ENCODE assay signal across 2 cellular contexts in the genomic region with DNA sequence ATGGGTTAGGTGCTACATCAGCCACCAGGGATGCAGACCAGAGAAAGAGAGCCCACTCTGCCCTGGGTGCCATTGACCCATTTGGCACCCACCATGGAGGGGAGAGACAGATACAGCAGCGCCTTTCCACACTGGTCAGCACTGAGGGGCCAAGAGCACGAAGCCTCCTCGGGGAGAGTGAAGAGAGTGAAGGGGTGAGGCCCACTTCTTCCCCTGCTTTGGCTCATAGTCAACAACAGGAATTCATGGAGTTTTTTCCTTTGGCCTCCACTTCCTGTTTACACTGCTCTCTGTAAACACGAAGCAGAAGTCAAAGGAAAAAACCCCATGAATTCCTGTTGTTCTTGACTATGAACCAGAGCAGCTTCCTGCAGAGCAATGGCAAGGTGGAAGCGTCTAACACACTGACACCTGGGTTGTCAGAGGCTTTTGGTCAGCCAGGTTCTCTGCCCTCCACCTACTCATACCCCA.
TF ChIP-seq lines count a peak whose summit lies in the region.

No MANE protein-coding gene starts in this region.

TF ChIP-seq in GM23338, 12 proteins besides CTCF, POLR2A, EP300 and RAD21 (continued from another document):
- TF ChIP-seq EZH2 (IDR thresholded peaks at IDR 0.05; ENCODE audit: low read depth, unreplicated experiment), result no peak

TF ChIP-seq in HepG2, 621 proteins besides CTCF, POLR2A, EP300 and RAD21 (continued from another document and continues in another):
- TF ChIP-seq, protein P1, sequence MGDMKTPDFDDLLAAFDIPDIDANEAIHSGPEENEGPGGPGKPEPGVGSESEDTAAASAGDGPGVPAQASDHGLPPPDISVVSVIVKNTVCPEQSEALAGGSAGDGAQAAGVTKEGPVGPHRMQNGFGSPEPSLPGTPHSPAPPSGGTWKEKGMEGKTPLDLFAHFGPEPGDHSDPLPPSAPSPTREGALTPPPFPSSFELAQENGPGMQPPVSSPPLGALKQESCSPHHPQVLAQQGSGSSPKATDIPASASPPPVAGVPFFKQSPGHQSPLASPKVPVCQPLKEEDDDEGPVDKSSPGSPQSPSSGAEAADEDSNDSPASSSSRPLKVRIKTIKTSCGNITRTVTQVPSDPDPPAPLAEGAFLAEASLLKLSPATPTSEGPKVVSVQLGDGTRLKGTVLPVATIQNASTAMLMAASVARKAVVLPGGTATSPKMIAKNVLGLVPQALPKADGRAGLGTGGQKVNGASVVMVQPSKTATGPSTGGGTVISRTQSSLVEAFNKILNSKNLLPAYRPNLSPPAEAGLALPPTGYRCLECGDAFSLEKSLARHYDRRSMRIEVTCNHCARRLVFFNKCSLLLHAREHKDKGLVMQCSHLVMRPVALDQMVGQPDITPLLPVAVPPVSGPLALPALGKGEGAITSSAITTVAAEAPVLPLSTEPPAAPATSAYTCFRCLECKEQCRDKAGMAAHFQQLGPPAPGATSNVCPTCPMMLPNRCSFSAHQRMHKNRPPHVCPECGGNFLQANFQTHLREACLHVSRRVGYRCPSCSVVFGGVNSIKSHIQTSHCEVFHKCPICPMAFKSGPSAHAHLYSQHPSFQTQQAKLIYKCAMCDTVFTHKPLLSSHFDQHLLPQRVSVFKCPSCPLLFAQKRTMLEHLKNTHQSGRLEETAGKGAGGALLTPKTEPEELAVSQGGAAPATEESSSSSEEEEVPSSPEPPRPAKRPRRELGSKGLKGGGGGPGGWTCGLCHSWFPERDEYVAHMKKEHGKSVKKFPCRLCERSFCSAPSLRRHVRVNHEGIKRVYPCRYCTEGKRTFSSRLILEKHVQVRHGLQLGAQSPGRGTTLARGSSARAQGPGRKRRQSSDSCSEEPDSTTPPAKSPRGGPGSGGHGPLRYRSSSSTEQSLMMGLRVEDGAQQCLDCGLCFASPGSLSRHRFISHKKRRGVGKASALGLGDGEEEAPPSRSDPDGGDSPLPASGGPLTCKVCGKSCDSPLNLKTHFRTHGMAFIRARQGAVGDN (CRISPR knock-in tag; IDR thresholded peaks at IDR 0.05), result peak; percentile 87
- TF ChIP-seq HNF4A (CRISPR knock-in tag; IDR thresholded peaks at IDR 0.05), result no peak
- TF ChIP-seq ZNF616 (CRISPR knock-in tag; IDR thresholded peaks at IDR 0.05; ENCODE audit: low read depth), result no peak
- TF ChIP-seq HOXD1 (CRISPR knock-in tag; IDR thresholded peaks at IDR 0.05), result no peak
- TF ChIP-seq MAZ (IDR thresholded peaks at IDR 0.05; ENCODE audit: borderline replicate concordance, low read depth, low read length), result no peak; the same call in 1 of the 2 replicates
- no peak for TF ChIP-seq MAZ (CRISPR knock-in tag; IDR thresholded peaks at IDR 0.05; ENCODE audit: low read depth)
- TF ChIP-seq RBAK (CRISPR knock-in tag; IDR thresholded peaks at IDR 0.05), result no peak
- peak; percentile 86; the same call in 1 of the 2 replicates for TF ChIP-seq AHDC1 (CRISPR knock-in tag; IDR thresholded peaks at IDR 0.05; ENCODE audit: borderline replicate concordance)
- no peak; the same call in 1 of the 2 replicates for TF ChIP-seq UBTF (CRISPR knock-in tag; IDR thresholded peaks at IDR 0.05)
- TF ChIP-seq RXRB (CRISPR knock-in tag; IDR thresholded peaks at IDR 0.05; ENCODE audit: borderline replicate concordance), result peak; percentile 63; the same call in 1 of the 2 replicates
- TF ChIP-seq ZNF572 (CRISPR knock-in tag; IDR thresholded peaks at IDR 0.05), result no peak
- no peak for TF ChIP-seq TBL1XR1 (IDR thresholded peaks at IDR 0.05; ENCODE audit: borderline replicate concordance, low read length, partially characterized antibody)
- peak; percentile 87 for TF ChIP-seq MED1 (CRISPR knock-in tag; IDR thresholded peaks at IDR 0.05)
- TF ChIP-seq KAT8 (CRISPR knock-in tag; IDR thresholded peaks at IDR 0.05), result peak; percentile 59; the same call in 1 of the 2 replicates
- peak; percentile 95 for TF ChIP-seq ELF3 (CRISPR knock-in tag; IDR thresholded peaks at IDR 0.05)
- no peak for TF ChIP-seq ZNF557 (CRISPR knock-in tag; IDR thresholded peaks at IDR 0.05)
- no peak for TF ChIP-seq RBFOX2 (IDR thresholded peaks at IDR 0.05; ENCODE audit: low read depth, low read length)
- no peak for TF ChIP-seq CEBPZ (IDR thresholded peaks at IDR 0.05; ENCODE audit: low read length)
- no peak; the same call in 1 of the 2 replicates for TF ChIP-seq MAFF (IDR thresholded peaks at IDR 0.05; ENCODE audit: low read depth, low read length)
- no peak for TF ChIP-seq ISL2 (CRISPR knock-in tag; IDR thresholded peaks at IDR 0.05)
- TF ChIP-seq ETV6 (CRISPR knock-in tag; conservative IDR thresholded peaks at IDR 0.05), result no peak; the same call in 1 of the 2 replicates
- TF ChIP-seq ZNF512B (CRISPR knock-in tag; IDR thresholded peaks at IDR 0.05; ENCODE audit: borderline replicate concordance), result no peak
- TF ChIP-seq ZNF264 (CRISPR knock-in tag; IDR thresholded peaks at IDR 0.05), result no peak
- no peak for TF ChIP-seq LCORL (IDR thresholded peaks at IDR 0.05)
- no peak for TF ChIP-seq LCORL (CRISPR knock-in tag; IDR thresholded peaks at IDR 0.05)
- TF ChIP-seq ZNF713 (CRISPR knock-in tag; IDR thresholded peaks at IDR 0.05), result no peak
- no peak for TF ChIP-seq THYN1 (CRISPR knock-in tag; IDR thresholded peaks at IDR 0.05; ENCODE audit: borderline replicate concordance, low read depth)
- no peak for TF ChIP-seq NR3C1 (CRISPR knock-in tag; IDR thresholded peaks at IDR 0.05)
- TF ChIP-seq SMYD3 (CRISPR knock-in tag; IDR thresholded peaks at IDR 0.05), result no peak
- no peak for TF ChIP-seq JARID2 (CRISPR knock-in tag; IDR thresholded peaks at IDR 0.05; ENCODE audit: insufficient replicate concordance)
- TF ChIP-seq IRF9 (CRISPR knock-in tag; IDR thresholded peaks at IDR 0.05; ENCODE audit: borderline replicate concordance), result no peak
- TF ChIP-seq SP4 (CRISPR knock-in tag; IDR thresholded peaks at IDR 0.05), result no peak
- no peak for TF ChIP-seq HES4 (CRISPR knock-in tag; IDR thresholded peaks at IDR 0.05; ENCODE audit: borderline replicate concordance)
- TF ChIP-seq, protein P2, sequence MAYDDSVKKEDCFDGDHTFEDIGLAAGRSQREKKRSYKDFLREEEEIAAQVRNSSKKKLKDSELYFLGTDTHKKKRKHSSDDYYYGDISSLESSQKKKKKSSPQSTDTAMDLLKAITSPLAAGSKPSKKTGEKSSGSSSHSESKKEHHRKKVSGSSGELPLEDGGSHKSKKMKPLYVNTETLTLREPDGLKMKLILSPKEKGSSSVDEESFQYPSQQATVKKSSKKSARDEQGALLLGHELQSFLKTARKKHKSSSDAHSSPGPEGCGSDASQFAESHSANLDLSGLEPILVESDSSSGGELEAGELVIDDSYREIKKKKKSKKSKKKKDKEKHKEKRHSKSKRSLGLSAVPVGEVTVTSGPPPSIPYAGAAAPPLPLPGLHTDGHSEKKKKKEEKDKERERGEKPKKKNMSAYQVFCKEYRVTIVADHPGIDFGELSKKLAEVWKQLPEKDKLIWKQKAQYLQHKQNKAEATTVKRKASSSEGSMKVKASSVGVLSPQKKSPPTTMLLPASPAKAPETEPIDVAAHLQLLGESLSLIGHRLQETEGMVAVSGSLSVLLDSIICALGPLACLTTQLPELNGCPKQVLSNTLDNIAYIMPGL (CRISPR knock-in tag; IDR thresholded peaks at IDR 0.05; ENCODE audit: borderline replicate concordance in 1 of 2, low read depth in 1 of 2), result peak in 1 of 2 experiments; percentile 36; a peak in 1 of 4 replicates
- TF ChIP-seq KDM1A (CRISPR knock-in tag; IDR thresholded peaks at IDR 0.05), result no peak
- TF ChIP-seq EZH2 (conservative IDR thresholded peaks at IDR 0.05; ENCODE audit: low read depth, low read length), result no peak
